ENCODE assay signal across 22 cellular contexts in genomic region chr4:4321951-4322688, GRCh38. TPM values are rescaled to one million over a fixed set of nuclear protein-coding genes. Genes with fewer than 3 reads are reported as not detected.
A peak's percentile ranks its signal among the peaks of the same experiment; 100 is the strongest.
DNase-seq lines count a peak whose midpoint lies in the region; ATAC-seq, FAIRE-seq and TF ChIP-seq lines count a peak whose summit lies in the region.
"Had no signal": no experiment of that assay in that cellular context is flagged by ENCODE, and none has a peak within 500 bp of the region (broad histone marks: within the 10 kb centered on the region; RNA-seq: fewer than 3 reads in every experiment).

No MANE protein-coding gene starts in this region.

- ATAC-seq in activated naive CD4-positive, alpha-beta T cell treated with anti-CD3 and anti-CD28 coated beads, Interleukin-2, amount 50 U/mL, for 72 hours = no peak
- ATAC-seq in T-helper 17 cell (no peak), HepG2 (no peak), upper lobe of right lung (no peak)

- H3K27me3 ChIP-seq in HepG2 (ENCODE audit: control insufficient read depth in 1 of 2, insufficient read depth in 2 of 2, low read length in 2 of 2) (no peaks in the 10 kb centered on the region), upper lobe of right lung (no peaks in the 10 kb centered on the region)
- no peaks in the 10 kb centered on the region for H3K27me3 ChIP-seq in CD4-positive, alpha-beta memory T cell (ENCODE audit: insufficient read depth, low read length)
- H3K27me3 ChIP-seq: SJCRH30 had no signal

- H3K79me2 ChIP-seq in HepG2 (ENCODE audit: insufficient read depth, low read length) = no peaks in the 10 kb centered on the region

- TF ChIP-seq EP300 in HepG2 (IDR thresholded peaks at IDR 0.05; ENCODE audit: low read depth in 2 of 2, low read length in 2 of 2) (no peak), HepG2 (CRISPR knock-in tag; IDR thresholded peaks at IDR 0.05; ENCODE audit: borderline replicate concordance) (no peak)

- no peak for TF ChIP-seq RAD21 in HepG2 (CRISPR knock-in tag; IDR thresholded peaks at IDR 0.05)

- TF ChIP-seq CTCF in HepG2 (CRISPR knock-in tag; IDR thresholded peaks at IDR 0.05) (no peak), upper lobe of right lung (IDR thresholded peaks at IDR 0.05) (no peak)

- in situ Hi-C loops in HepG2 (cut with HindIII; ENCODE audit: extremely low pct_ligation_motif_present, low pct_unique_long_range_greater_than_20kb) = no loop called here

- no peak for TF ChIP-seq POLR2A in HepG2 (IDR thresholded peaks at IDR 0.05; ENCODE audit: insufficient read depth in 1 of 2, low read depth in 2 of 2, low read length in 2 of 2)

- no peaks in the 10 kb centered on the region for H4K20me1 ChIP-seq in HepG2 (ENCODE audit: insufficient read depth, low read length)

- no peak overlapping the region for H2AFZ ChIP-seq in HepG2 (ENCODE audit: low read length)
- H2AFZ ChIP-seq: PC-9 had no signal

- H3K9me3 ChIP-seq in T-helper 17 cell (ENCODE audit: control insufficient read depth, low read length, poor library complexity, severe bottlenecking) (no peaks in the 10 kb centered on the region), HepG2 (ENCODE audit: low read length) (no peaks in the 10 kb centered on the region), upper lobe of right lung (no peaks in the 10 kb centered on the region)
- H3K9me3 ChIP-seq in CD4-positive, alpha-beta memory T cell (ENCODE audit: control insufficient read depth in 1 of 2, low read length in 2 of 2) = no peaks in the 10 kb centered on the region
- H3K9me3 ChIP-seq: SJCRH30 had no signal

- H3K36me3 Mint-ChIP-seq in activated naive CD4-positive, alpha-beta T cell treated with anti-CD3 and anti-CD28 coated beads, Interleukin-2, amount 50 U/mL, for 72 hours = peaks cover 0 to 4% of the 10 kb centered on the region in 2 donors
- H3K36me3 Mint-ChIP-seq in T-helper 17 cell (ENCODE audit: low read depth) = peaks cover 4% of the 10 kb centered on the region
- peaks cover 21 to 43% of the 10 kb centered on the region in 2 donors for H3K36me3 Mint-ChIP-seq in CD4-positive, alpha-beta memory T cell

- CTCF ChIA-PET in HepG2 (lab: Yijun Ruan, JAX; ENCODE audit: low intra/inter-chr PET ratio, low total read pairs) = no interaction called here
- CTCF ChIA-PET in CD4-positive, alpha-beta memory T cell (lab: Charles Lee; ENCODE audit: partially characterized antibody) = interaction anchor here (0.7 to 1.3 kb wide), 4 partner anchors 11 to 66 kb away, joined by 3 read pairs; no protein-coding TSS in a partner anchor

- H3K27me3 Mint-ChIP-seq in T-helper 17 cell = no peaks in the 10 kb centered on the region
- H3K27me3 Mint-ChIP-seq in CD4-positive, alpha-beta memory T cell = no peaks in the 10 kb centered on the region
- H3K27me3 Mint-ChIP-seq: B cell; CD4-positive, alpha-beta T cell had no signal

- 91% methylated on average over 18 of the region's 18 CpGs for WGBS in HepG2 (ENCODE audit: low lambda C conversion rate)

- peaks cover 11 to 21% of the 10 kb centered on the region in 2 experiments; a peak in 4 of 5 replicates for H3K36me3 ChIP-seq in HepG2 (replicated peaks in 1 of 2; ENCODE audit: control insufficient read depth in 1 of 2, insufficient read depth in 2 of 2, low read length in 2 of 2)
- H3K36me3 ChIP-seq in upper lobe of right lung = peaks cover 45% of the 10 kb centered on the region
- H3K36me3 ChIP-seq in CD4-positive, alpha-beta memory T cell (ENCODE audit: insufficient read depth, low read length) = peaks cover 13% of the 10 kb centered on the region
- H3K36me3 ChIP-seq: SJCRH30 had no signal

- H3K9ac ChIP-seq in HepG2 (ENCODE audit: insufficient read depth, low read depth, low read length) = no peak overlapping the region

- H3K27ac ChIP-seq in HepG2 (ENCODE audit: extremely low read length, insufficient read depth, low read length) (no peak overlapping the region), upper lobe of right lung (no peak overlapping the region)
- no peak overlapping the region for H3K27ac ChIP-seq in CD4-positive, alpha-beta memory T cell (ENCODE audit: low read depth, low read length)
- H3K27ac ChIP-seq: PC-9, SJCRH30 had no signal

- H3K4me1 ChIP-seq in HepG2 (ENCODE audit: insufficient read depth, low read length) = peaks cover 25% of the 10 kb centered on the region
- H3K4me1 ChIP-seq in upper lobe of right lung = no peaks in the 10 kb centered on the region
- H3K4me1 ChIP-seq in CD4-positive, alpha-beta memory T cell (ENCODE audit: insufficient read depth, low read length) = no peaks in the 10 kb centered on the region
- H3K4me1 ChIP-seq: SJCRH30 had no signal

- DNase-seq in activated naive CD4-positive, alpha-beta T cell treated with anti-CD3 and anti-CD28 coated beads, Interleukin-2, amount 50 U/mL, for 72 hours (ENCODE audit: low spot score in 2 of 2) = no peak
- DNase-seq in activated naive CD4-positive, alpha-beta T cell treated with Interleukin-2 at 50 U/mL for 16 hours = no peak
- DNase-seq in T-helper 17 cell = no peak
- DNase-seq in HepG2 (ENCODE audit: low spot score) = no peak
- DNase-seq in upper lobe of right lung = peak; percentile 37
- no peak for DNase-seq in NCI-H1092 (lab: John Stamatoyannopoulos, UW)
- no peak for DNase-seq in activated CD4-positive, alpha-beta T cell treated with anti-CD3 and anti-CD28 coated beads for 48 hours
- DNase-seq in CD4-positive, alpha-beta memory T cell = no peak
- DNase-seq: 8988T; CD4-positive, alpha-beta T cell; DMS53; EL; GOT3; NCI-H1436; NCI-H1930; NCI-H226; NCI-H524 treated with DMSO at 0.1 percent for 48 hours; PC-9; SJCRH30 had no signal

- no peak overlapping the region for H3K4me3 ChIP-seq in HepG2 (replicated peaks in 1 of 3; ENCODE audit: insufficient read depth in 1 of 3, low read depth in 2 of 3, low read length in 3 of 3)
- H3K4me3 ChIP-seq in upper lobe of right lung = no peak overlapping the region
- H3K4me3 ChIP-seq in CD4-positive, alpha-beta memory T cell (ENCODE audit: low read length in 2 of 2) = no peak overlapping the region
- H3K4me3 ChIP-seq: PC-9, SJCRH30 had no signal

- no TSS peak for BruUV-seq in HepG2 (replicated peaks; lab: Mats Ljungman, UMichigan)

- H3K4me3 Mint-ChIP-seq in T-helper 17 cell = no peak overlapping the region
- H3K4me3 Mint-ChIP-seq in CD4-positive, alpha-beta memory T cell = no peak overlapping the region
- H3K4me3 Mint-ChIP-seq: B cell; CD4-positive, alpha-beta T cell had no signal

- H3K4me1 Mint-ChIP-seq in T-helper 17 cell = peaks cover 6% of the 10 kb centered on the region
- H3K4me1 Mint-ChIP-seq in CD4-positive, alpha-beta memory T cell = no peaks in the 10 kb centered on the region
- H3K4me1 Mint-ChIP-seq: B cell had no signal

- H3K9me3 Mint-ChIP-seq in activated naive CD4-positive, alpha-beta T cell treated with anti-CD3 and anti-CD28 coated beads, Interleukin-2, amount 50 U/mL, for 72 hours = no peaks in the 10 kb centered on the region
- H3K9me3 Mint-ChIP-seq in CD4-positive, alpha-beta memory T cell = no peaks in the 10 kb centered on the region
- H3K9me3 Mint-ChIP-seq: CD4-positive, alpha-beta T cell had no signal

- H3K27ac Mint-ChIP-seq in activated naive CD4-positive, alpha-beta T cell treated with anti-CD3 and anti-CD28 coated beads, Interleukin-2, amount 50 U/mL, for 72 hours = peak overlapping the region; percentile 28 to 46
- peak overlapping the region; percentile 83 for H3K27ac Mint-ChIP-seq in T-helper 17 cell
- H3K27ac Mint-ChIP-seq in CD4-positive, alpha-beta memory T cell = peak overlapping the region in 1 of 7 donors; percentile 29
- H3K27ac Mint-ChIP-seq: B cell; CD4-positive, alpha-beta T cell had no signal

- no peak for FAIRE-seq in HepG2 (lab: Jason Lieb, UNC)
- FAIRE-seq: GM12892, GM18507 had no signal

- POLR2A ChIA-PET in HepG2 (lab: Yijun Ruan, JAX) = no interaction called here
- POLR2A ChIA-PET in CD4-positive, alpha-beta memory T cell (lab: Charles Lee; ENCODE audit: partially characterized antibody) = no interaction called here

- no peak overlapping the region for H3K4me2 ChIP-seq in HepG2 (ENCODE audit: low read depth, low read length)
- H3K4me2 ChIP-seq: PC-9 had no signal

- intact Hi-C loops in HepG2 (cut with micrococcal nuclease; ENCODE audit: unreplicated experiment) = no loop called here
- intact Hi-C loops in upper lobe of right lung (cut with DNase I) = no loop called here
- intact Hi-C loops in CD4-positive, alpha-beta memory T cell (cut with micrococcal nuclease) = no loop called here

RNA-seq across cellular contexts. Expression of gene ZBTB49, which starts 32.1 kb away (rescaled TPM):
- total RNA-seq in activated naive CD4-positive, alpha-beta T cell treated with anti-CD3 and anti-CD28 coated beads, Interleukin-2, amount 50 U/mL, for 72 hours = 1 to 10 TPM; 3.9 to 6.0 TPM
- total RNA-seq in T-helper 17 cell (10 to 100 TPM in 1 of 2 donors, 1 to 10 TPM in 1; 7.4 to 12.9 TPM), HepG2 (2016; rRNA removed; fragmentation: Illumina TruSeq; extraction: Trizol) (3.3 and 4.6 TPM in 2 replicates), upper lobe of right lung (5.6 TPM)
- total RNA-seq in HepG2 (2016; cell fraction: cytosol; rRNA removed; fragmentation: Illumina TruSeq; extraction: Trizol; ENCODE audit: low read depth) = 1.4 and 1.6 TPM in 2 replicates
- 2.5 and 3.5 TPM in 2 replicates for total RNA-seq in HepG2 (2016; cell fraction: insoluble cytoplasmic fraction; rRNA removed; fragmentation: Illumina TruSeq; extraction: Trizol)
- 2.9 and 3.2 TPM in 2 replicates for total RNA-seq in HepG2 (2016; cell fraction: membrane; rRNA removed; fragmentation: Illumina TruSeq; extraction: Trizol)
- total RNA-seq in HepG2 (2016; cell fraction: nucleus; rRNA removed; fragmentation: Illumina TruSeq; extraction: Trizol) = 5.5 and 8.4 TPM in 2 replicates
- 3.7 and 4.3 TPM in 2 replicates for polyA plus RNA-seq in HepG2 (2011; rRNA removed)
- 1.7 and 2.0 TPM in 2 replicates for polyA plus RNA-seq in HepG2 (2011; cell fraction: cytosol; rRNA removed)
- 6.3 and 6.5 TPM in 2 replicates for polyA plus RNA-seq in HepG2 (2011; cell fraction: nucleus; rRNA removed)
- 2.2 and 2.3 TPM in 2 replicates for polyA plus RNA-seq in HepG2 (2012)
- polyA plus RNA-seq in HepG2 (2016; cell fraction: cytosol; fragmentation: Illumina TruSeq; extraction: Trizol; ENCODE audit: low read depth) = 0.35 and 0.73 TPM in 2 replicates
- polyA plus RNA-seq in HepG2 (2016; cell fraction: insoluble cytoplasmic fraction; fragmentation: Illumina TruSeq; extraction: Trizol; ENCODE audit: low read depth) = 2.7 and 4.4 TPM in 2 replicates
- 0.68 and 0.76 TPM in 2 replicates for polyA plus RNA-seq in HepG2 (2016; cell fraction: membrane; fragmentation: Illumina TruSeq; extraction: Trizol; ENCODE audit: low read depth)
- 7.6 and 8.7 TPM in 2 replicates for polyA plus RNA-seq in HepG2 (2016; cell fraction: nucleus; fragmentation: Illumina TruSeq; extraction: Trizol; ENCODE audit: insufficient read depth, low read depth)
- 5.5 and 7.9 TPM in 2 replicates for polyA minus RNA-seq in HepG2 (2011; rRNA and poly(A)+ RNA removed; ENCODE audit: low replicate concordance)
- 0.69 and 1.4 TPM in 2 replicates for polyA minus RNA-seq in HepG2 (2011; cell fraction: cytosol; rRNA and poly(A)+ RNA removed)
- polyA minus RNA-seq in HepG2 (2011; cell fraction: nucleus; rRNA and poly(A)+ RNA removed) = 5.2 and 8.7 TPM in 2 replicates
- total RNA-seq in CD4-positive, alpha-beta memory T cell = 10 to 100 TPM; 18.5 to 20.0 TPM
- 1 to 10 TPM; 5.3 to 6.0 TPM for polyA plus RNA-seq in CD4-positive, alpha-beta memory T cell

RNA-seq across cellular contexts. Expression of gene LYAR, which starts 32.2 kb away (rescaled TPM):
- 10 to 100 TPM; 34.7 to 39.6 TPM for total RNA-seq in activated naive CD4-positive, alpha-beta T cell treated with anti-CD3 and anti-CD28 coated beads, Interleukin-2, amount 50 U/mL, for 72 hours
- total RNA-seq in T-helper 17 cell (10 to 100 TPM; 14.6 to 18.2 TPM), HepG2 (2016; rRNA removed; fragmentation: Illumina TruSeq; extraction: Trizol) (94.2 and 132 TPM in 2 replicates), upper lobe of right lung (13.3 TPM)
- total RNA-seq in HepG2 (2016; cell fraction: cytosol; rRNA removed; fragmentation: Illumina TruSeq; extraction: Trizol; ENCODE audit: low read depth) = 28.5 and 31.5 TPM in 2 replicates
- total RNA-seq in HepG2 (2016; cell fraction: insoluble cytoplasmic fraction; rRNA removed; fragmentation: Illumina TruSeq; extraction: Trizol) = 97.0 and 128 TPM in 2 replicates
- total RNA-seq in HepG2 (2016; cell fraction: membrane; rRNA removed; fragmentation: Illumina TruSeq; extraction: Trizol) = 48.0 and 54.1 TPM in 2 replicates
- 40.3 and 43.2 TPM in 2 replicates for total RNA-seq in HepG2 (2016; cell fraction: nucleus; rRNA removed; fragmentation: Illumina TruSeq; extraction: Trizol)
- polyA plus RNA-seq in HepG2 (2011; rRNA removed) = 6.0 and 7.8 TPM in 2 replicates
- polyA plus RNA-seq in HepG2 (2011; cell fraction: cytosol; rRNA removed) = 3.6 and 4.9 TPM in 2 replicates
- polyA plus RNA-seq in HepG2 (2011; cell fraction: nucleus; rRNA removed) = 2.2 and 3.6 TPM in 2 replicates
- 26.2 and 31.0 TPM in 2 replicates for polyA plus RNA-seq in HepG2 (2012)
- polyA plus RNA-seq in HepG2 (2016; cell fraction: cytosol; fragmentation: Illumina TruSeq; extraction: Trizol; ENCODE audit: low read depth) = 18.8 and 28.8 TPM in 2 replicates
- 142 and 150 TPM in 2 replicates for polyA plus RNA-seq in HepG2 (2016; cell fraction: insoluble cytoplasmic fraction; fragmentation: Illumina TruSeq; extraction: Trizol; ENCODE audit: low read depth)
- 30.5 and 41.3 TPM in 2 replicates for polyA plus RNA-seq in HepG2 (2016; cell fraction: membrane; fragmentation: Illumina TruSeq; extraction: Trizol; ENCODE audit: low read depth)
- polyA plus RNA-seq in HepG2 (2016; cell fraction: nucleus; fragmentation: Illumina TruSeq; extraction: Trizol; ENCODE audit: insufficient read depth, low read depth) = 61.7 and 69.5 TPM in 2 replicates
- 0.76 and 3.3 TPM in 2 replicates for polyA minus RNA-seq in HepG2 (2011; rRNA and poly(A)+ RNA removed; ENCODE audit: low replicate concordance)
- 4.6 and 4.7 TPM in 2 replicates for polyA minus RNA-seq in HepG2 (2011; cell fraction: cytosol; rRNA and poly(A)+ RNA removed)
- 8.6 and 11.2 TPM in 2 replicates for polyA minus RNA-seq in HepG2 (2011; cell fraction: nucleus; rRNA and poly(A)+ RNA removed)
- total RNA-seq in CD4-positive, alpha-beta memory T cell = 10 to 100 TPM; 74.5 to 79.8 TPM
- polyA plus RNA-seq in CD4-positive, alpha-beta memory T cell = 10 to 100 TPM; 59.1 to 66.5 TPM
